ENCODE assay signal across 14 cellular contexts in the genomic region with DNA sequence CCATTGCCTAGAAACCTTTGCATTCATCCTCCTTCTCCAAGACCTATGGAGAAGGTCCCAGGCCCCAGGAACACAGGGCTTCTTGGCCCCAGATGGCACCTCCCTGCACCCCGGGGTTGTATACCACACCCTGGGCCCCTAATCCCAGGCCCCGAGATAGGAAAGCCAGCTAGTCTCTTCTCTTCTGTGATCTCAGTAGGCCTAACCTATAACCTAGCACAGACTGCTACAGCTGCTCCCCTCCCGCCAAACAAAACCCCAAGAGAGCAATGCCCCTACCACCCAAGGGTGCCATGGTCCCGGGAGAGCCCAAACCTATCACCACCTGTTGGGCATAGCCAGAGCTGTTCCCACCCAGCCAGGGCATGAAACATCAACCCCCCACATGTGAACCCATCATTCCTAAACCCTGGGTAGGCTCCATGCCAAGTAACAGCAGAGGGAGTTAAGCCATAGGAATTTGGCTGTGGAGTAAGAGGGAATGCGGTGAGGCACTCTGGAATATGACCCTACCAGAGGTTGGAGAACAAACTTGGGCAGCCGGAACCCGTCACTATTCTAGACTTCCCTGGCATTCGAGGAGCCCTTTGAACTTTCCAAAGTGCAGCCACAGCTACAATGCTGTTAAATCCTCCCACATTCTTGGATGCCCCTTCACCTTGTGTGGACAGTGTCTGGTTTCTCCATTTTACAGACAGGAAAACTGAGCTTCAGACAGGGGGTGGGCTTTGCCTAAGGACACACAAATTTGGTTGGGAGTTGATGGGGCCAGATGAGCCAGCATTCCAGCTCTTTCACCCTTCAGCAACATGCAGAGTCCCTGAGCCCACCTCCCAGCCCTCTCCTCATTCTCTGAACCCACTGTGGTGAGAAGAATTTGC. TPM values are rescaled to one million over a fixed set of nuclear protein-coding genes. Genes with fewer than 3 reads are reported as not detected.
DNase-seq lines count a peak whose midpoint lies in the region; ATAC-seq lines count a peak whose summit lies in the region.
"Had no signal": no experiment of that assay in that cellular context is flagged by ENCODE, and none has a peak within 500 bp of the region (broad histone marks: within the 10 kb centered on the region; RNA-seq: fewer than 3 reads in every experiment).

No MANE protein-coding gene starts in this region.

- no peak overlapping the region for H2AFZ ChIP-seq in mesenchymal stem cell (ENCODE audit: low read depth, low read length)

- WGBS in mesenchymal stem cell = 88% methylated on average over 8 of the region's 8 CpGs

- H3K23ac ChIP-seq in mesenchymal stem cell (ENCODE audit: low read length in 2 of 2) = no peak overlapping the region

- no peaks in the 10 kb centered on the region for H3K9me3 Mint-ChIP-seq in activated naive CD4-positive, alpha-beta T cell treated with anti-CD3 and anti-CD28 coated beads for 36 hours
- H3K9me3 Mint-ChIP-seq in activated naive CD4-positive, alpha-beta T cell treated with anti-CD3 and anti-CD28 coated beads, Interleukin-2, amount 50 U/mL, for 72 hours = no peaks in the 10 kb centered on the region
- H3K9me3 Mint-ChIP-seq in stimulated activated naive B cell treated with anti-CD40 and anti-IgM and Interleukin-4, amounts not matched to agents 10 μg/mL and 1 μg/mL and 100 μg/mL, for 72 hours = no peaks in the 10 kb centered on the region
- H3K9me3 Mint-ChIP-seq: WTC11 had no signal

- H3K27me3 Mint-ChIP-seq in activated naive CD4-positive, alpha-beta T cell treated with anti-CD3 and anti-CD28 coated beads for 36 hours (ENCODE audit: low read depth) = no peaks in the 10 kb centered on the region
- no peaks in the 10 kb centered on the region for H3K27me3 Mint-ChIP-seq in stimulated activated naive B cell treated with anti-CD40 and anti-IgM and Interleukin-4, amounts not matched to agents 10 μg/mL and 1 μg/mL and 100 μg/mL, for 72 hours

- peak overlapping the region; percentile 46 for H3K27ac Mint-ChIP-seq in activated naive CD4-positive, alpha-beta T cell treated with anti-CD3 and anti-CD28 coated beads for 36 hours
- peak overlapping the region in 1 of 2 donors; percentile 61 for H3K27ac Mint-ChIP-seq in activated naive CD4-positive, alpha-beta T cell treated with anti-CD3 and anti-CD28 coated beads, Interleukin-2, amount 50 U/mL, for 72 hours
- peak overlapping the region; percentile 79 for H3K27ac Mint-ChIP-seq in stimulated activated naive B cell treated with anti-CD40 and anti-IgM and Interleukin-4, amounts not matched to agents 10 μg/mL and 1 μg/mL and 100 μg/mL, for 72 hours
- H3K27ac Mint-ChIP-seq: WTC11 had no signal

- H2BK12ac ChIP-seq in mesenchymal stem cell (ENCODE audit: low read length in 2 of 2) = no peak overlapping the region

- H4K8ac ChIP-seq in mesenchymal stem cell (ENCODE audit: low read length) = no peak overlapping the region

- no peak overlapping the region for H2BK5ac ChIP-seq in mesenchymal stem cell (ENCODE audit: low read depth, low read length, poor library complexity, severe bottlenecking)

- H3K36me3 ChIP-seq in SJCRH30 (no peaks in the 10 kb centered on the region), mesenchymal stem cell (ENCODE audit: control insufficient read depth in 1 of 2, insufficient read depth in 2 of 2, low read depth in 1 of 2, low read length in 2 of 2) (no peaks in the 10 kb centered on the region)
- H3K36me3 ChIP-seq in effector memory CD4-positive, alpha-beta T cell (ENCODE audit: control insufficient read depth, insufficient read depth, low read length) = no peaks in the 10 kb centered on the region
- H3K36me3 ChIP-seq: pancreas, SJSA1 had no signal

- H2BK15ac ChIP-seq in mesenchymal stem cell (ENCODE audit: low read depth, poor library complexity, severe bottlenecking) = no peak overlapping the region

- H3K36me3 Mint-ChIP-seq in activated naive CD4-positive, alpha-beta T cell treated with anti-CD3 and anti-CD28 coated beads for 36 hours (ENCODE audit: low read depth) = no peaks in the 10 kb centered on the region
- H3K36me3 Mint-ChIP-seq in activated naive CD4-positive, alpha-beta T cell treated with anti-CD3 and anti-CD28 coated beads, Interleukin-2, amount 50 U/mL, for 72 hours = peaks cover 5 to 6% of the 10 kb centered on the region in 2 donors
- no peaks in the 10 kb centered on the region for H3K36me3 Mint-ChIP-seq in stimulated activated naive B cell treated with anti-CD40 and anti-IgM and Interleukin-4, amounts not matched to agents 10 μg/mL and 1 μg/mL and 100 μg/mL, for 72 hours
- H3K36me3 Mint-ChIP-seq: WTC11 had no signal

- no peak for ATAC-seq in activated naive CD4-positive, alpha-beta T cell treated with anti-CD3 and anti-CD28 coated beads, Interleukin-2, amount 50 U/mL, for 72 hours
- ATAC-seq in stimulated activated naive B cell treated with anti-CD40 and anti-IgM and Interleukin-4, amounts not matched to agents 10 μg/mL and 1 μg/mL and 100 μg/mL, for 72 hours (replicated peaks) = no peak
- ATAC-seq: WTC11 had no signal

- H3K27me3 ChIP-seq in SJCRH30 = no peaks in the 10 kb centered on the region
- no peaks in the 10 kb centered on the region for H3K27me3 ChIP-seq in effector memory CD4-positive, alpha-beta T cell (replicated peaks; ENCODE audit: control insufficient read depth, insufficient read depth, low read length, poor library complexity, severe bottlenecking)
- peaks cover 0 to 26% of the 10 kb centered on the region in 2 experiments for H3K27me3 ChIP-seq in mesenchymal stem cell (ENCODE audit: control insufficient read depth in 1 of 2, insufficient read depth in 1 of 2, low read length in 2 of 2)
- H3K27me3 ChIP-seq: SJSA1 had no signal

- DNase-seq in activated naive CD4-positive, alpha-beta T cell treated with anti-CD3 and anti-CD28 coated beads for 36 hours = no peak
- DNase-seq in activated naive CD4-positive, alpha-beta T cell treated with anti-CD3 and anti-CD28 coated beads, Interleukin-2, amount 50 U/mL, for 72 hours (ENCODE audit: low spot score in 2 of 2) = no peak
- peak; percentile 64 to 71 for DNase-seq in SJCRH30
- DNase-seq in effector memory CD4-positive, alpha-beta T cell = no peak
- DNase-seq in stimulated activated naive B cell treated with anti-CD40 and anti-IgM and Interleukin-4, amounts not matched to agents 10 μg/mL and 1 μg/mL and 100 μg/mL, for 72 hours = no peak
- DNase-seq in mesenchymal stem cell = no peak
- DNase-seq in NCI-H2196 (lab: John Stamatoyannopoulos, UW; ENCODE audit: unreplicated experiment) = no peak
- no peak for DNase-seq in NCI-H2029 (lab: John Stamatoyannopoulos, UW)
- DNase-seq: NCI-H1105, NCI-H524 treated with DMSO at 0.1 percent for 48 hours, pancreas had no signal

- H3K4me3 ChIP-seq in SJCRH30 (no peak overlapping the region), mesenchymal stem cell (ENCODE audit: insufficient read depth in 1 of 2, low read depth in 1 of 2, low read length in 2 of 2) (no peak overlapping the region)
- no peak overlapping the region for H3K4me3 ChIP-seq in effector memory CD4-positive, alpha-beta T cell (ENCODE audit: insufficient read depth, low read depth, low read length, poor library complexity, severe bottlenecking)
- H3K4me3 ChIP-seq: pancreas, SJSA1 had no signal

- peaks cover 8% of the 10 kb centered on the region; the same call in 1 of the 2 replicates for H3K4me1 ChIP-seq in SJCRH30
- peaks cover 58% of the 10 kb centered on the region for H3K4me1 ChIP-seq in effector memory CD4-positive, alpha-beta T cell (ENCODE audit: control insufficient read depth, insufficient read depth, low read length, poor library complexity, severe bottlenecking)
- H3K4me1 ChIP-seq in mesenchymal stem cell (ENCODE audit: control insufficient read depth, insufficient read depth, low read depth, low read length) = no peaks in the 10 kb centered on the region
- H3K4me1 ChIP-seq: pancreas, SJSA1 had no signal

- H4K91ac ChIP-seq in mesenchymal stem cell (ENCODE audit: low read length) = no peak overlapping the region

- CTCF ChIA-PET in activated naive CD4-positive, alpha-beta T cell treated with anti-CD3 and anti-CD28 coated beads for 36 hours (lab: Charles Lee) = interaction anchor here (1.4 kb wide), 1 partner anchor 9 kb away, joined by 4 read pairs; no protein-coding TSS in a partner anchor

- no peaks in the 10 kb centered on the region for H3K79me1 ChIP-seq in mesenchymal stem cell (replicated peaks; ENCODE audit: low read length, poor library complexity, severe bottlenecking)

- no peak overlapping the region for H3K4me2 ChIP-seq in mesenchymal stem cell (ENCODE audit: low read length, poor library complexity, severe bottlenecking)

- intact Hi-C loops in activated naive CD4-positive, alpha-beta T cell treated with anti-CD3 and anti-CD28 coated beads for 36 hours (cut with micrococcal nuclease) = loop anchor here (1.0 kb wide), 1 partner anchor 10 kb away; no protein-coding TSS in a partner anchor

- H3K9me3 ChIP-seq in SJCRH30 (replicated peaks) (no peaks in the 10 kb centered on the region), mesenchymal stem cell (ENCODE audit: control insufficient read depth, low read length) (no peaks in the 10 kb centered on the region)
- H3K9me3 ChIP-seq in effector memory CD4-positive, alpha-beta T cell (ENCODE audit: control insufficient read depth, low read length) = no peaks in the 10 kb centered on the region
- H3K9me3 ChIP-seq: pancreas, SJSA1 had no signal

- H3K4me1 Mint-ChIP-seq in activated naive CD4-positive, alpha-beta T cell treated with anti-CD3 and anti-CD28 coated beads for 36 hours (ENCODE audit: low read depth) = peaks cover 54% of the 10 kb centered on the region
- peaks cover 28 to 60% of the 10 kb centered on the region in 2 donors for H3K4me1 Mint-ChIP-seq in stimulated activated naive B cell treated with anti-CD40 and anti-IgM and Interleukin-4, amounts not matched to agents 10 μg/mL and 1 μg/mL and 100 μg/mL, for 72 hours

- H2AK5ac ChIP-seq in mesenchymal stem cell (ENCODE audit: low read length, severe bottlenecking) = no peak overlapping the region

- no peak overlapping the region for H3K27ac ChIP-seq in SJCRH30
- peak overlapping the region; percentile 53 for H3K27ac ChIP-seq in effector memory CD4-positive, alpha-beta T cell (ENCODE audit: insufficient read depth, low read length, poor library complexity, severe bottlenecking)
- H3K27ac ChIP-seq in mesenchymal stem cell (ENCODE audit: low read length, poor library complexity, severe bottlenecking) = no peak overlapping the region
- H3K27ac ChIP-seq: pancreas, SJSA1 had no signal

- H2BK120ac ChIP-seq in mesenchymal stem cell (ENCODE audit: low read depth, low read length) = no peak overlapping the region

- H3K4me3 Mint-ChIP-seq in activated naive CD4-positive, alpha-beta T cell treated with anti-CD3 and anti-CD28 coated beads for 36 hours = no peak overlapping the region
- H3K4me3 Mint-ChIP-seq in stimulated activated naive B cell treated with anti-CD40 and anti-IgM and Interleukin-4, amounts not matched to agents 10 μg/mL and 1 μg/mL and 100 μg/mL, for 72 hours = peak overlapping the region in 1 of 2 donors; percentile 39
- H3K4me3 Mint-ChIP-seq: WTC11 had no signal

- H3K4ac ChIP-seq in mesenchymal stem cell (ENCODE audit: low read depth in 1 of 2, low read length in 2 of 2) = no peak overlapping the region

- no peak overlapping the region for H3K14ac ChIP-seq in mesenchymal stem cell (ENCODE audit: low read length in 2 of 2)

- no peak overlapping the region for H3K18ac ChIP-seq in mesenchymal stem cell (ENCODE audit: low read depth in 1 of 2, low read length in 2 of 2)

- H3K9ac ChIP-seq in mesenchymal stem cell (ENCODE audit: low read length) = no peak overlapping the region

RNA-seq across cellular contexts. Expression of a gene that starts 10.9 kb away (rescaled TPM):
- 10 to 100 TPM; 90.3 to 98.7 TPM for total RNA-seq in activated naive CD4-positive, alpha-beta T cell treated with anti-CD3 and anti-CD28 coated beads for 36 hours
- total RNA-seq in activated naive CD4-positive, alpha-beta T cell treated with anti-CD3 and anti-CD28 coated beads, Interleukin-2, amount 50 U/mL, for 72 hours = 100 to 1,000 TPM in 1 of 2 donors, 10 to 100 TPM in 1; 82.7 to 114 TPM
- total RNA-seq in SJCRH30 (2014; rRNA removed; shearing (Covaris generic)) = 0.05 TPM in 1 of 2 replicates, not detected in the other
- polyA plus RNA-seq in mesenchymal stem cell (2013, experiment 1 of 2) = not detected
- not detected for polyA plus RNA-seq in mesenchymal stem cell (2013, experiment 2 of 2)
- total RNA-seq: H1, SJSA1 had no signal
- polyA plus RNA-seq: H1 had no signal

RNA-seq across cellular contexts. Expression of a gene that starts 30.0 kb away (rescaled TPM):
- total RNA-seq in activated naive CD4-positive, alpha-beta T cell treated with anti-CD3 and anti-CD28 coated beads for 36 hours = under 1 TPM; 0.21 to 0.27 TPM
- total RNA-seq in activated naive CD4-positive, alpha-beta T cell treated with anti-CD3 and anti-CD28 coated beads, Interleukin-2, amount 50 U/mL, for 72 hours = under 1 TPM in 1 of 2 donors, not detected in 1; 0.21 TPM
- 0.14 and 0.25 TPM in 2 replicates for total RNA-seq in SJCRH30 (2014; rRNA removed; shearing (Covaris generic))
- polyA plus RNA-seq in mesenchymal stem cell (2013, experiment 1 of 2) = 0.59 TPM
- 0.37 TPM for polyA plus RNA-seq in mesenchymal stem cell (2013, experiment 2 of 2)
- total RNA-seq: H1 had no signal

Comparison
In these comparisons a context has a peak if more than half of its experiments do, and no peak if none do; other contexts are left out.
1. DNase-seq: peak in SJCRH30 (2 of 2); none in activated naive CD4-positive, alpha-beta T cell treated with anti-CD3 and anti-CD28 coated beads for 36 hours (single experiment), activated naive CD4-positive, alpha-beta T cell treated with anti-CD3 and anti-CD28 coated beads, Interleukin-2, amount 50 U/mL, for 72 hours (0 of 2), effector memory CD4-positive, alpha-beta T cell (0 of 3), stimulated activated naive B cell treated with anti-CD40 and anti-IgM and Interleukin-4, amounts not matched to agents 10 μg/mL and 1 μg/mL and 100 μg/mL, for 72 hours (single experiment), mesenchymal stem cell (single experiment), NCI-H2196 (single experiment) and NCI-H2029 (single experiment).
2. RNA of a gene that starts 10.9 kb away (total RNA-seq): 82.7 to 114 TPM in activated naive CD4-positive, alpha-beta T cell treated with anti-CD3 and anti-CD28 coated beads, Interleukin-2, amount 50 U/mL, for 72 hours and 90.3 to 98.7 TPM in activated naive CD4-positive, alpha-beta T cell treated with anti-CD3 and anti-CD28 coated beads for 36 hours; 0.05 TPM in SJCRH30; every median in the first group is over 10 times any median in the second.